In genomic region chr5:66807743-66808142, GRCh38 we compare ENCODE assay signal across 8 cellular contexts.
DNase-seq lines count a peak whose midpoint lies in the region; ATAC-seq and TF ChIP-seq lines count a peak whose summit lies in the region.
"Had no signal": no experiment of that assay in that cellular context is flagged by ENCODE, and none has a peak within 500 bp of the region (broad histone marks: within the 10 kb centered on the region; RNA-seq: fewer than 3 reads in every experiment).

No MANE protein-coding gene starts in this region.

- DNase-seq in HS-27A (ENCODE audit: low read depth) (peak; percentile 15), T1000 (lab: John Stamatoyannopoulos, UW) (peak; percentile 42), cardiac muscle cell (ENCODE audit: low read depth in 1 of 2, low spot score in 1 of 2) (peak in 1 of 2 donors; percentile 64), stromal cell of bone marrow (ENCODE audit: low read depth) (peak; percentile 55), Karpas-422 (no peak), activated gamma-delta T cell treated with Interleukin-2 at 50 U/mL for 16 hours (no peak)
- DNase-seq: Kasumi-1 had no signal

- no peak overlapping the region for H3K4me3 ChIP-seq in cardiac muscle cell
- no peak overlapping the region for H3K4me3 ChIP-seq in Karpas-422 (ENCODE audit: low read length)

- no peak overlapping the region for H3K4me2 ChIP-seq in Karpas-422 (ENCODE audit: low read depth, low read length, poor library complexity, severe bottlenecking)

- H3K9me3 ChIP-seq in cardiac muscle cell (ENCODE audit: low read depth), result no peaks in the 10 kb centered on the region
- H3K9me3 ChIP-seq in Karpas-422 (ENCODE audit: low read length), result no peaks in the 10 kb centered on the region

- no peak for ATAC-seq in HG03045 (IDR thresholded peaks at IDR 0.05; ENCODE audit: unreplicated experiment)

- H3K27me3 ChIP-seq in cardiac muscle cell, result no peaks in the 10 kb centered on the region
- no peaks in the 10 kb centered on the region for H3K27me3 ChIP-seq in Karpas-422 (ENCODE audit: low read length)

- H3K9ac ChIP-seq in Karpas-422 (ENCODE audit: low read length), result no peak overlapping the region

- H2AFZ ChIP-seq in Karpas-422 (ENCODE audit: low read length), result no peak overlapping the region

- TF ChIP-seq CTCF in cardiac muscle cell (IDR thresholded peaks at IDR 0.05; ENCODE audit: low read depth, low read length), result peak; percentile 45

- H3K36me3 ChIP-seq in cardiac muscle cell (no peaks in the 10 kb centered on the region), Karpas-422 (ENCODE audit: insufficient read depth, low read length) (no peaks in the 10 kb centered on the region)

- H4K20me1 ChIP-seq in Karpas-422 (ENCODE audit: insufficient read depth, low read depth, low read length), result no peaks in the 10 kb centered on the region

- H3K79me2 ChIP-seq in Karpas-422 (ENCODE audit: low read length), result no peaks in the 10 kb centered on the region

- H3K27ac ChIP-seq in cardiac muscle cell, result no peak overlapping the region
- no peak overlapping the region for H3K27ac ChIP-seq in Karpas-422 (ENCODE audit: low read length)

- H3K9me2 ChIP-seq in Karpas-422 (replicated peaks; ENCODE audit: insufficient read depth, low read length), result no peaks in the 10 kb centered on the region

- H3K4me1 ChIP-seq in cardiac muscle cell (ENCODE audit: low read depth), result peaks cover 9% of the 10 kb centered on the region
- H3K4me1 ChIP-seq in Karpas-422 (ENCODE audit: low read length), result peaks cover 27% of the 10 kb centered on the region

Comparison
In these comparisons a context has a peak if more than half of its experiments do, and no peak if none do; other contexts are left out.
1. DNase-seq: peak in HS-27A (single experiment), T1000 (single experiment) and stromal cell of bone marrow (single experiment); none in Karpas-422 (single experiment) and activated gamma-delta T cell treated with Interleukin-2 at 50 U/mL for 16 hours (single experiment).